Comparison of ENCODE assay signal across 8 cellular contexts in genomic region chr2:117401582-117401981, GRCh38.
"Had no signal": no experiment of that assay in that cellular context is flagged by ENCODE, and none has a peak within 500 bp of the region (broad histone marks: within the 10 kb centered on the region; RNA-seq: fewer than 3 reads in every experiment).

No MANE protein-coding gene starts in this region.

- H3K27me3 Mint-ChIP-seq: IgD-negative memory B cell had no signal

- H3K4me3 Mint-ChIP-seq: GM23338, H9, IgD-negative memory B cell had no signal

- H3K4me1 Mint-ChIP-seq: GM23338, H9, IgD-negative memory B cell had no signal

- ATAC-seq: GM23338 had no signal

- H3K27ac ChIP-seq: HL-60 had no signal

- H3K27ac Mint-ChIP-seq: GM23338, H9, IgD-negative memory B cell had no signal

- FAIRE-seq: H1, H54 had no signal

- H3K9me3 Mint-ChIP-seq: GM23338, H9 had no signal

- H2AFZ ChIP-seq: GM23338 had no signal

- H3K4me2 ChIP-seq: GM23338 had no signal

- H3K36me3 Mint-ChIP-seq: IgD-negative memory B cell had no signal

- H3K4me3 ChIP-seq: GM23338 had no signal

- DNase-seq: H9, HCEC 1CT, KG1 had no signal
